In genomic region chr20:37472435-37472834, GRCh38 we compare ENCODE assay signal across 3 cellular contexts. TPM values are rescaled to one million over a fixed set of nuclear protein-coding genes. Genes with fewer than 3 reads are reported as not detected.
"Had no signal": no experiment of that assay in that cellular context is flagged by ENCODE, and none has a peak within 500 bp of the region (broad histone marks: within the 10 kb centered on the region; RNA-seq: fewer than 3 reads in every experiment).

No MANE protein-coding gene starts in this region.

RNA-seq across cellular contexts. Expression of gene NNAT, which starts 48.6 kb away (rescaled TPM):
- total RNA-seq: HepG2, HT1080 had no signal
- polyA plus RNA-seq: HepG2, IgD-negative memory B cell had no signal
